In genomic region chr13:79270859-79271258, GRCh38 we compare ENCODE assay signal across 1 cellular context.
A peak's percentile ranks its signal among the peaks of the same experiment; 100 is the strongest.
TF ChIP-seq lines count a peak whose summit lies in the region.

No MANE protein-coding gene starts in this region.

TF ChIP-seq in liver, 16 proteins besides CTCF, POLR2A, EP300 and RAD21 (continued from another document):
- no peak for TF ChIP-seq GABPA (IDR thresholded peaks at IDR 0.05 in 1 of 2, conservative IDR thresholded peaks at IDR 0.05 in 1 of 2)
- no peak for TF ChIP-seq NR2F2 (IDR thresholded peaks at IDR 0.05)
- TF ChIP-seq, protein P1, sequence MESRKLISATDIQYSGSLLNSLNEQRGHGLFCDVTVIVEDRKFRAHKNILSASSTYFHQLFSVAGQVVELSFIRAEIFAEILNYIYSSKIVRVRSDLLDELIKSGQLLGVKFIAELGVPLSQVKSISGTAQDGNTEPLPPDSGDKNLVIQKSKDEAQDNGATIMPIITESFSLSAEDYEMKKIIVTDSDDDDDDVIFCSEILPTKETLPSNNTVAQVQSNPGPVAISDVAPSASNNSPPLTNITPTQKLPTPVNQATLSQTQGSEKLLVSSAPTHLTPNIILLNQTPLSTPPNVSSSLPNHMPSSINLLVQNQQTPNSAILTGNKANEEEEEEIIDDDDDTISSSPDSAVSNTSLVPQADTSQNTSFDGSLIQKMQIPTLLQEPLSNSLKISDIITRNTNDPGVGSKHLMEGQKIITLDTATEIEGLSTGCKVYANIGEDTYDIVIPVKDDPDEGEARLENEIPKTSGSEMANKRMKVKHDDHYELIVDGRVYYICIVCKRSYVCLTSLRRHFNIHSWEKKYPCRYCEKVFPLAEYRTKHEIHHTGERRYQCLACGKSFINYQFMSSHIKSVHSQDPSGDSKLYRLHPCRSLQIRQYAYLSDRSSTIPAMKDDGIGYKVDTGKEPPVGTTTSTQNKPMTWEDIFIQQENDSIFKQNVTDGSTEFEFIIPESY (IDR thresholded peaks at IDR 0.05) = no peak
- peak in 1 of 2 donors; percentile 15 for TF ChIP-seq RXRA (IDR thresholded peaks at IDR 0.05)
- TF ChIP-seq FOXA2 (IDR thresholded peaks at IDR 0.05) = peak; percentile 71
- TF ChIP-seq HNF4A (conservative IDR thresholded peaks at IDR 0.05) = peak in 1 of 2 donors; percentile 22
- peak; percentile 50 for TF ChIP-seq FOXA1 (IDR thresholded peaks at IDR 0.05)
